ENCODE assay signal across 2 cellular contexts in genomic region chrX:100368167-100368566, GRCh38.
TF ChIP-seq lines count a peak whose summit lies in the region.

No MANE protein-coding gene starts in this region.

TF ChIP-seq in HCT116, 20 proteins besides CTCF, POLR2A, EP300 and RAD21 (continued from another document):
- TF ChIP-seq, protein P1, sequence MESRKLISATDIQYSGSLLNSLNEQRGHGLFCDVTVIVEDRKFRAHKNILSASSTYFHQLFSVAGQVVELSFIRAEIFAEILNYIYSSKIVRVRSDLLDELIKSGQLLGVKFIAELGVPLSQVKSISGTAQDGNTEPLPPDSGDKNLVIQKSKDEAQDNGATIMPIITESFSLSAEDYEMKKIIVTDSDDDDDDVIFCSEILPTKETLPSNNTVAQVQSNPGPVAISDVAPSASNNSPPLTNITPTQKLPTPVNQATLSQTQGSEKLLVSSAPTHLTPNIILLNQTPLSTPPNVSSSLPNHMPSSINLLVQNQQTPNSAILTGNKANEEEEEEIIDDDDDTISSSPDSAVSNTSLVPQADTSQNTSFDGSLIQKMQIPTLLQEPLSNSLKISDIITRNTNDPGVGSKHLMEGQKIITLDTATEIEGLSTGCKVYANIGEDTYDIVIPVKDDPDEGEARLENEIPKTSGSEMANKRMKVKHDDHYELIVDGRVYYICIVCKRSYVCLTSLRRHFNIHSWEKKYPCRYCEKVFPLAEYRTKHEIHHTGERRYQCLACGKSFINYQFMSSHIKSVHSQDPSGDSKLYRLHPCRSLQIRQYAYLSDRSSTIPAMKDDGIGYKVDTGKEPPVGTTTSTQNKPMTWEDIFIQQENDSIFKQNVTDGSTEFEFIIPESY (IDR thresholded peaks at IDR 0.05; ENCODE audit: extremely low read depth, insufficient replicate concordance, low read length), result no peak
- TF ChIP-seq ZNF274 (IDR thresholded peaks at IDR 0.05; ENCODE audit: low read depth, low read length), result no peak
- no peak for TF ChIP-seq CBX3 (IDR thresholded peaks at IDR 0.05; ENCODE audit: low read depth)
TF ChIP-seq in HCT116: peak in this region for 0.

TF ChIP-seq in liver, 16 proteins besides CTCF, POLR2A, EP300 and RAD21 (continued from another document):
- TF ChIP-seq ATF3 (IDR thresholded peaks at IDR 0.05) (no peak), MAX (IDR thresholded peaks at IDR 0.05) (no peak), SP1 (IDR thresholded peaks at IDR 0.05) (no peak), HNF4A (conservative IDR thresholded peaks at IDR 0.05) (no peak), EGR1 (IDR thresholded peaks at IDR 0.05; ENCODE audit: low read depth in 2 of 2) (no peak), FOXA1 (IDR thresholded peaks at IDR 0.05) (no peak)
TF ChIP-seq in liver: peak in this region for 0.
